ENCODE assay signal across 15 cellular contexts in genomic region chr5:156826150-156826549, GRCh38. TPM values are rescaled to one million over a fixed set of nuclear protein-coding genes. Genes with fewer than 3 reads are reported as not detected.
DNase-seq lines count a peak whose midpoint lies in the region; ATAC-seq and TF ChIP-seq lines count a peak whose summit lies in the region.
"Had no signal": no experiment of that assay in that cellular context is flagged by ENCODE, and none has a peak within 500 bp of the region (broad histone marks: within the 10 kb centered on the region; RNA-seq: fewer than 3 reads in every experiment).

No MANE protein-coding gene starts in this region.

- no peak overlapping the region for H3K4me3 ChIP-seq in left ventricle myocardium inferior

- DNase-seq in SKM-1 (lab: John Stamatoyannopoulos, UW; ENCODE audit: unreplicated experiment) (peak; percentile 18), left ventricle myocardium inferior (no peak), DMS114 treated with DMSO at 0.1 percent for 48 hours (lab: John Stamatoyannopoulos, UW; ENCODE audit: unreplicated experiment) (no peak), HUDEP-2 (lab: John Stamatoyannopoulos, UW; ENCODE audit: unreplicated experiment in 76 of 76) (no peak)
- no peak for DNase-seq in stimulated activated naive CD4-positive, alpha-beta T cell (lab: John Stamatoyannopoulos, UW)
- DNase-seq: activated T-cell treated with anti-CD3 and anti-CD28 coated beads, Interleukin-2, amount 50 U/mL, for 72 hours; kidney glomerular epithelial cell; NCI-H1436 treated with DMSO at 0.1 percent for 48 hours; substantia nigra; WERI-Rb-1 had no signal

- peaks cover 10% of the 10 kb centered on the region for H3K9me3 ChIP-seq in left ventricle myocardium inferior (replicated peaks)

- no peaks in the 10 kb centered on the region for H3K4me1 ChIP-seq in left ventricle myocardium inferior

- H3K27ac ChIP-seq in left ventricle myocardium inferior (replicated peaks) = no peak overlapping the region
- H3K27ac ChIP-seq: C4-2B, WERI-Rb-1 had no signal

- no peaks in the 10 kb centered on the region for H3K36me3 ChIP-seq in left ventricle myocardium inferior
- H3K36me3 ChIP-seq: WERI-Rb-1 had no signal

- intact Hi-C loops in left ventricle myocardium inferior (cut with micrococcal nuclease) = no loop called here

- H3K27me3 ChIP-seq in left ventricle myocardium inferior (ENCODE audit: low read depth) = no peaks in the 10 kb centered on the region

- ATAC-seq in GM18519 (IDR thresholded peaks at IDR 0.05; ENCODE audit: low FRiP score, unreplicated experiment) (peak; percentile 67), GM21619 (IDR thresholded peaks at IDR 0.05; ENCODE audit: unreplicated experiment) (peak; percentile 67), HG03139 (IDR thresholded peaks at IDR 0.05; ENCODE audit: unreplicated experiment) (peak; percentile 71)
- ATAC-seq: activated T-cell treated with anti-CD3 and anti-CD28 coated beads, Interleukin-2, amount 50 U/mL, for 72 hours had no signal

- no peak for TF ChIP-seq CTCF in left ventricle myocardium inferior (IDR thresholded peaks at IDR 0.05; ENCODE audit: borderline replicate concordance)

RNA-seq across cellular contexts. Expression of gene PPP1R2B, which starts 23.9 kb away (rescaled TPM):
- total RNA-seq in left ventricle myocardium inferior = not detected
- total RNA-seq: cardiac septum had no signal
